1 cellular context compared by ENCODE assay signal in the genomic region with DNA sequence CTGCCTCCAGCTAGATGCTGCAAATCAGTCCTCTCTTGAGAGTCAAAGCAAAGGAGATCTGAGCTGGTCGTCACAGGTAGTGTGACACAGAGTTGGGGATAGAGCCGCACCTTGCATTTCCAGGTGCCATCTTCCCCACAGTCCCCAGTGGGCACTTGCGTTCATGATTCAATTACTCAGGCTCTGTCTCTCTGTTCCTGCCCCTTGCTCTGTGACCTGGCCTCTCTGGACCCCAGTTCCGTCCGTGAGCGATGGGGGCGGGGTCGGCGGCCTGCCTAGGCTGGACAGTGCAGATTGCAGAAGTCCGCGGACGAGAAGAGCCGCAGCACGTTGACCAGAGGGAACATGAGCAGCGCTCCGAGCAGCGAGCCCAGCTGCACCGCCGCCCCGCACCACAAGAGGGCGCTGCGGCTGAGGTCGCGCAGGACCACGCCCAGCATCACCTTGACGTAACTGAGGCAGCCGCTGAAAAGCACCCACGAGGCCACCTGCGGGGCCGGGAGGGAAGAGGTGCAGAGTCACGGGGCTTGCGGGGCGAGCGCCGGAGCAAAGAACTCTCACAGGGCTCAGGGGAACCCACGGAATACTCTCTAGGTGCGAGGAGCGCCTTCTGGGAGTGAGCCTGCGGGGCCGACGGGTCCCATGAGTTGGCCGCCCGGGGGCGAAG.
TF ChIP-seq lines count a peak whose summit lies in the region.

No MANE protein-coding gene starts in this region.

TF ChIP-seq in K562, 482 proteins besides CTCF, POLR2A, EP300 and RAD21 (continued from another document):
- TF ChIP-seq ATF1 (CRISPR knock-in tag; IDR thresholded peaks at IDR 0.05), result peak; percentile 18; the same call in 1 of the 2 replicates
- TF ChIP-seq ATF1 (tag; IDR thresholded peaks at IDR 0.05), result peak; percentile 78
- peak; percentile 75 for TF ChIP-seq SMC3 (conservative IDR thresholded peaks at IDR 0.05; ENCODE audit: insufficient read depth, low read depth, low read length)
- TF ChIP-seq ZFP36 (IDR thresholded peaks at IDR 0.05; ENCODE audit: low read depth, low read length, partially characterized antibody), result no peak
- TF ChIP-seq NFXL1 (CRISPR knock-in tag; IDR thresholded peaks at IDR 0.05), result no peak
- TF ChIP-seq, protein P1, sequence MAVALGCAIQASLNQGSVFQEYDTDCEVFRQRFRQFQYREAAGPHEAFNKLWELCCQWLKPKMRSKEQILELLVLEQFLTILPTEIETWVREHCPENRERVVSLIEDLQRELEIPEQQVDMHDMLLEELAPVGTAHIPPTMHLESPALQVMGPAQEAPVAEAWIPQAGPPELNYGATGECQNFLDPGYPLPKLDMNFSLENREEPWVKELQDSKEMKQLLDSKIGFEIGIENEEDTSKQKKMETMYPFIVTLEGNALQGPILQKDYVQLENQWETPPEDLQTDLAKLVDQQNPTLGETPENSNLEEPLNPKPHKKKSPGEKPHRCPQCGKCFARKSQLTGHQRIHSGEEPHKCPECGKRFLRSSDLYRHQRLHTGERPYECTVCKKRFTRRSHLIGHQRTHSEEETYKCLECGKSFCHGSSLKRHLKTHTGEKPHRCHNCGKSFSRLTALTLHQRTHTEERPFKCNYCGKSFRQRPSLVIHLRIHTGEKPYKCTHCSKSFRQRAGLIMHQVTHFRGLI (CRISPR knock-in tag; IDR thresholded peaks at IDR 0.05), result no peak
- TF ChIP-seq, protein P2, sequence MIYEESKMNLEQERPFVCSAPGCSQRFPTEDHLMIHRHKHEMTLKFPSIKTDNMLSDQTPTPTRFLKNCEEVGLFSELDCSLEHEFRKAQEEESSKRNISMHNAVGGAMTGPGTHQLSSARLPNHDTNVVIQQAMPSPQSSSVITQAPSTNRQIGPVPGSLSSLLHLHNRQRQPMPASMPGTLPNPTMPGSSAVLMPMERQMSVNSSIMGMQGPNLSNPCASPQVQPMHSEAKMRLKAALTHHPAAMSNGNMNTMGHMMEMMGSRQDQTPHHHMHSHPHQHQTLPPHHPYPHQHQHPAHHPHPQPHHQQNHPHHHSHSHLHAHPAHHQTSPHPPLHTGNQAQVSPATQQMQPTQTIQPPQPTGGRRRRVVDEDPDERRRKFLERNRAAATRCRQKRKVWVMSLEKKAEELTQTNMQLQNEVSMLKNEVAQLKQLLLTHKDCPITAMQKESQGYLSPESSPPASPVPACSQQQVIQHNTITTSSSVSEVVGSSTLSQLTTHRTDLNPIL (CRISPR knock-in tag; IDR thresholded peaks at IDR 0.05), result no peak
- TF ChIP-seq, protein P3, sequence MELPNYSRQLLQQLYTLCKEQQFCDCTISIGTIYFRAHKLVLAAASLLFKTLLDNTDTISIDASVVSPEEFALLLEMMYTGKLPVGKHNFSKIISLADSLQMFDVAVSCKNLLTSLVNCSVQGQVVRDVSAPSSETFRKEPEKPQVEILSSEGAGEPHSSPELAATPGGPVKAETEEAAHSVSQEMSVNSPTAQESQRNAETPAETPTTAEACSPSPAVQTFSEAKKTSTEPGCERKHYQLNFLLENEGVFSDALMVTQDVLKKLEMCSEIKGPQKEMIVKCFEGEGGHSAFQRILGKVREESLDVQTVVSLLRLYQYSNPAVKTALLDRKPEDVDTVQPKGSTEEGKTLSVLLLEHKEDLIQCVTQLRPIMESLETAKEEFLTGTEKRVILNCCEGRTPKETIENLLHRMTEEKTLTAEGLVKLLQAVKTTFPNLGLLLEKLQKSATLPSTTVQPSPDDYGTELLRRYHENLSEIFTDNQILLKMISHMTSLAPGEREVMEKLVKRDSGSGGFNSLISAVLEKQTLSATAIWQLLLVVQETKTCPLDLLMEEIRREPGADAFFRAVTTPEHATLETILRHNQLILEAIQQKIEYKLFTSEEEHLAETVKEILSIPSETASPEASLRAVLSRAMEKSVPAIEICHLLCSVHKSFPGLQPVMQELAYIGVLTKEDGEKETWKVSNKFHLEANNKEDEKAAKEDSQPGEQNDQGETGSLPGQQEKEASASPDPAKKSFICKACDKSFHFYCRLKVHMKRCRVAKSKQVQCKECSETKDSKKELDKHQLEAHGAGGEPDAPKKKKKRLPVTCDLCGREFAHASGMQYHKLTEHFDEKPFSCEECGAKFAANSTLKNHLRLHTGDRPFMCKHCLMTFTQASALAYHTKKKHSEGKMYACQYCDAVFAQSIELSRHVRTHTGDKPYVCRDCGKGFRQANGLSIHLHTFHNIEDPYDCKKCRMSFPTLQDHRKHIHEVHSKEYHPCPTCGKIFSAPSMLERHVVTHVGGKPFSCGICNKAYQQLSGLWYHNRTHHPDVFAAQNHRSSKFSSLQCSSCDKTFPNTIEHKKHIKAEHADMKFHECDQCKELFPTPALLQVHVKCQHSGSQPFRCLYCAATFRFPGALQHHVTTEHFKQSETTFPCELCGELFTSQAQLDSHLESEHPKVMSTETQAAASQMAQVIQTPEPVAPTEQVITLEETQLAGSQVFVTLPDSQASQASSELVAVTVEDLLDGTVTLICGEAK (IDR thresholded peaks at IDR 0.05), result no peak
- TF ChIP-seq, protein P3 (CRISPR knock-in tag; IDR thresholded peaks at IDR 0.05), result 0 out of 2 replicates have a peak, but pooled peaks have one; percentile 27
- TF ChIP-seq ZNF644 (tag; IDR thresholded peaks at IDR 0.05; ENCODE audit: low read depth), result no peak
- TF ChIP-seq, protein P4, sequence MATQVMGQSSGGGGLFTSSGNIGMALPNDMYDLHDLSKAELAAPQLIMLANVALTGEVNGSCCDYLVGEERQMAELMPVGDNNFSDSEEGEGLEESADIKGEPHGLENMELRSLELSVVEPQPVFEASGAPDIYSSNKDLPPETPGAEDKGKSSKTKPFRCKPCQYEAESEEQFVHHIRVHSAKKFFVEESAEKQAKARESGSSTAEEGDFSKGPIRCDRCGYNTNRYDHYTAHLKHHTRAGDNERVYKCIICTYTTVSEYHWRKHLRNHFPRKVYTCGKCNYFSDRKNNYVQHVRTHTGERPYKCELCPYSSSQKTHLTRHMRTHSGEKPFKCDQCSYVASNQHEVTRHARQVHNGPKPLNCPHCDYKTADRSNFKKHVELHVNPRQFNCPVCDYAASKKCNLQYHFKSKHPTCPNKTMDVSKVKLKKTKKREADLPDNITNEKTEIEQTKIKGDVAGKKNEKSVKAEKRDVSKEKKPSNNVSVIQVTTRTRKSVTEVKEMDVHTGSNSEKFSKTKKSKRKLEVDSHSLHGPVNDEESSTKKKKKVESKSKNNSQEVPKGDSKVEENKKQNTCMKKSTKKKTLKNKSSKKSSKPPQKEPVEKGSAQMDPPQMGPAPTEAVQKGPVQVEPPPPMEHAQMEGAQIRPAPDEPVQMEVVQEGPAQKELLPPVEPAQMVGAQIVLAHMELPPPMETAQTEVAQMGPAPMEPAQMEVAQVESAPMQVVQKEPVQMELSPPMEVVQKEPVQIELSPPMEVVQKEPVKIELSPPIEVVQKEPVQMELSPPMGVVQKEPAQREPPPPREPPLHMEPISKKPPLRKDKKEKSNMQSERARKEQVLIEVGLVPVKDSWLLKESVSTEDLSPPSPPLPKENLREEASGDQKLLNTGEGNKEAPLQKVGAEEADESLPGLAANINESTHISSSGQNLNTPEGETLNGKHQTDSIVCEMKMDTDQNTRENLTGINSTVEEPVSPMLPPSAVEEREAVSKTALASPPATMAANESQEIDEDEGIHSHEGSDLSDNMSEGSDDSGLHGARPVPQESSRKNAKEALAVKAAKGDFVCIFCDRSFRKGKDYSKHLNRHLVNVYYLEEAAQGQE (CRISPR knock-in tag; IDR thresholded peaks at IDR 0.05; ENCODE audit: low read depth), result no peak
- TF ChIP-seq HSF4 (CRISPR knock-in tag; IDR thresholded peaks at IDR 0.05; ENCODE audit: borderline replicate concordance), result no peak
- TF ChIP-seq HNRNPH1 (optimal IDR thresholded peaks at IDR 0.05; ENCODE audit: low read depth, low read length), result no peak
- TF ChIP-seq ZNF507 (tag; conservative IDR thresholded peaks at IDR 0.05), result no peak
- no peak for TF ChIP-seq XRCC5 (IDR thresholded peaks at IDR 0.05; ENCODE audit: low read depth, low read length)
- TF ChIP-seq ZNF133 (CRISPR knock-in tag; IDR thresholded peaks at IDR 0.05), result no peak
- peak; percentile 65; the same call in 1 of the 2 replicates for TF ChIP-seq MTA3 (IDR thresholded peaks at IDR 0.05; ENCODE audit: borderline replicate concordance)
- no peak for TF ChIP-seq TAF7 (tag; IDR thresholded peaks at IDR 0.05)
